ENCODE assay signal across 24 cellular contexts in the genomic region with DNA sequence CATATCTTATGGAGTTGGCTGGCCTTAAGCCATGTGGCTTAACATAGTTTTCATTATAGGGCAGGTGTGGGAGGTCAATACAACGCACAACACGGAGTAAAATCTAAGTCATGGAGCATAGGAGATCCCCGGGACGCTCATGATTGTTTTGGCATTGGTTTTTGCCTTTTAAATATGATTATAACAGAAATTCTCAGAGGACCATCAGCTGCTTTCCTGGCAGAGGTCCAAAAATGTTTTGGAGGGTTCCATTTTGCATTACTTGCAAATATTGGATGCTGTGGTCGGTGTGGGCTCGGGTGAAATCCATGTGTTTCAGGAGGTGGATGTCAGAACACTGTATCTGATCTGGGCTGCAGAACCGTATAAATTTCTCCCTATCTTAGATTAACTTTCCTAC. TPM values are rescaled to one million over a fixed set of nuclear protein-coding genes. Genes with fewer than 3 reads are reported as not detected.
DNase-seq lines count a peak whose midpoint lies in the region; ATAC-seq and TF ChIP-seq lines count a peak whose summit lies in the region.
"Had no signal": no experiment of that assay in that cellular context is flagged by ENCODE, and none has a peak within 500 bp of the region (broad histone marks: within the 10 kb centered on the region; RNA-seq: fewer than 3 reads in every experiment).

No MANE protein-coding gene starts in this region.

- BruUV-seq in A673 (replicated peaks; lab: Mats Ljungman, UMichigan) = no TSS peak

- H3K27ac Mint-ChIP-seq in dendritic cell treated with granulocyte-macrophage colony-stimulating factor and Interleukin-4, amounts not matched to agents 40 ng/mL and 50 ng/mL, for 4 days = peak overlapping the region; percentile 99
- H3K27ac Mint-ChIP-seq in natural killer cell treated with Interleukin-12 subunit alpha and Interleukin-12 subunit beta and Interleukin-15 and Interleukin-18, amount 100 ng/mL, for 72 hours = peak overlapping the region; percentile 83 to 89
- H3K27ac Mint-ChIP-seq in activated CD4-positive, alpha-beta memory T cell treated with anti-CD3 and anti-CD28 coated beads for 36 hours = no peak overlapping the region
- H3K27ac Mint-ChIP-seq: activated CD8-positive, alpha-beta T cell treated with anti-CD3 and anti-CD28 coated beads for 36 hours; activated naive CD4-positive, alpha-beta T cell treated with anti-CD3 and anti-CD28 coated beads, Interleukin-2, amount 10 ng/mL, durations not matched to agents 7 days and 5 days; T-helper 2 cell treated with Interferon-gamma antibody and Interleukin-4, amounts not matched to agents 5 μg/mL and 100 μg/mL, for 36 hours had no signal

- CTCF ChIA-PET in A673 (lab: Charles Lee) = no interaction called here
- CTCF ChIA-PET in activated CD4-positive, alpha-beta memory T cell treated with anti-CD3 and anti-CD28 coated beads for 36 hours (lab: Charles Lee) = interaction anchor here (0.6 kb wide), 1 partner anchor 27 kb away, joined by 4 read pairs; no protein-coding TSS in a partner anchor

- H3K9me3 ChIP-seq in A673 (ENCODE audit: low read depth, low read length, poor library complexity, severe bottlenecking) = no peaks in the 10 kb centered on the region
- H3K9me3 ChIP-seq in DND-41 (ENCODE audit: insufficient read depth, low read length, severe bottlenecking) = no peaks in the 10 kb centered on the region
- H3K9me3 ChIP-seq in vagina = no peaks in the 10 kb centered on the region
- H3K9me3 ChIP-seq: spleen, stomach had no signal

- DNase-seq in A673 (ENCODE audit: low spot score) (peak; percentile 14), DND-41 (no peak), vagina (ENCODE audit: extremely low spot score in 2 of 2) (no peak)
- DNase-seq in natural killer cell treated with Interleukin-12 subunit alpha and Interleukin-12 subunit beta and Interleukin-15 and Interleukin-18, amount 100 ng/mL, for 72 hours (ENCODE audit: low spot score) = no peak
- DNase-seq in activated CD4-positive, alpha-beta memory T cell treated with anti-CD3 and anti-CD28 coated beads for 36 hours = no peak
- DNase-seq: activated CD4-positive, alpha-beta T cell treated with anti-CD3 and anti-CD28 coated beads for 1 hour; activated CD8-positive, alpha-beta T cell treated with anti-CD3 and anti-CD28 coated beads for 36 hours; activated naive CD4-positive, alpha-beta T cell treated with anti-CD3 and anti-CD28 coated beads, Interleukin-2, amount 10 ng/mL, durations not matched to agents 7 days and 5 days; amniotic stem cell; COR-L47; IMR-90; mammary epithelial cell; NCI-H1048; NCI-H2171 treated with DMSO at 0.1 percent for 48 hours; NCI-H69; Right ventricle myocardium superior; spleen; stimulated activated CD4-positive, alpha-beta T cell treated with anti-CD3 and anti-CD28 coated beads, Interleukin-2, amount 100 ng/mL, for 24 hours; stomach had no signal

- peak overlapping the region; percentile 84 for H3K4me3 ChIP-seq in A673 (ENCODE audit: low read depth, low read length, poor library complexity, severe bottlenecking)
- no peak overlapping the region for H3K4me3 ChIP-seq in DND-41 (ENCODE audit: low read depth in 1 of 2, low read length in 2 of 2)
- no peak overlapping the region for H3K4me3 ChIP-seq in vagina

- H3K36me3 Mint-ChIP-seq in dendritic cell treated with granulocyte-macrophage colony-stimulating factor and Interleukin-4, amounts not matched to agents 40 ng/mL and 50 ng/mL, for 4 days (ENCODE audit: low read depth) = peaks cover 7% of the 10 kb centered on the region
- peaks cover 6% of the 10 kb centered on the region for H3K36me3 Mint-ChIP-seq in natural killer cell treated with Interleukin-12 subunit alpha and Interleukin-12 subunit beta and Interleukin-15 and Interleukin-18, amount 100 ng/mL, for 72 hours
- no peaks in the 10 kb centered on the region for H3K36me3 Mint-ChIP-seq in activated CD4-positive, alpha-beta memory T cell treated with anti-CD3 and anti-CD28 coated beads for 36 hours

- no peak for TF ChIP-seq POLR2A in vagina (IDR thresholded peaks at IDR 0.05)

- intact Hi-C loops in A673 (cut with micrococcal nuclease; ENCODE audit: unreplicated experiment) (loop anchor here (5.0 to 10.0 kb wide), 3 partner anchors 57 to 330 kb away; no protein-coding TSS in a partner anchor), vagina (cut with DNase I) (loop anchor here (10.0 kb wide), 1 partner anchor 60 kb away; no protein-coding TSS in a partner anchor)
- intact Hi-C loops in dendritic cell treated with granulocyte-macrophage colony-stimulating factor and Interleukin-4, amounts not matched to agents 40 ng/mL and 50 ng/mL, for 4 days (cut with micrococcal nuclease) = loop anchor here (5.0 kb wide), 1 partner anchor 42 kb away; no protein-coding TSS in a partner anchor
- intact Hi-C loops in activated CD4-positive, alpha-beta memory T cell treated with anti-CD3 and anti-CD28 coated beads for 36 hours (cut with micrococcal nuclease) = loop anchor here (5.0 kb wide), 2 partner anchors 298 to 478 kb away; a partner anchor contains a TSS

- TF ChIP-seq CTCF in A673 (conservative IDR thresholded peaks at IDR 0.05; ENCODE audit: low read depth, low read length) = no peak
- no peak for TF ChIP-seq CTCF in DND-41 (IDR thresholded peaks at IDR 0.05; ENCODE audit: borderline replicate concordance, extremely low read depth, low read length, poor library complexity, severe bottlenecking)
- no peak for TF ChIP-seq CTCF in vagina (IDR thresholded peaks at IDR 0.05)

- H3K27ac ChIP-seq in A673 (ENCODE audit: low read depth, low read length, poor library complexity, severe bottlenecking) (peak overlapping the region; percentile 77), DND-41 (ENCODE audit: low read length) (no peak overlapping the region), vagina (no peak overlapping the region)
- H3K27ac ChIP-seq: stomach had no signal

- H3K4me1 Mint-ChIP-seq in dendritic cell treated with granulocyte-macrophage colony-stimulating factor and Interleukin-4, amounts not matched to agents 40 ng/mL and 50 ng/mL, for 4 days (ENCODE audit: low read depth) = peaks cover 52% of the 10 kb centered on the region
- peaks cover 48 to 67% of the 10 kb centered on the region in 2 donors for H3K4me1 Mint-ChIP-seq in natural killer cell treated with Interleukin-12 subunit alpha and Interleukin-12 subunit beta and Interleukin-15 and Interleukin-18, amount 100 ng/mL, for 72 hours (ENCODE audit: low read depth in 2 of 2)
- H3K4me1 Mint-ChIP-seq in activated CD4-positive, alpha-beta memory T cell treated with anti-CD3 and anti-CD28 coated beads for 36 hours (ENCODE audit: low read depth) = peaks cover 55% of the 10 kb centered on the region

- H3K79me2 ChIP-seq in DND-41 (ENCODE audit: insufficient read depth, low read length) = peaks cover 73% of the 10 kb centered on the region

- no peak overlapping the region for H3K9ac ChIP-seq in DND-41 (ENCODE audit: low read depth, low read length)

- H3K27me3 Mint-ChIP-seq in dendritic cell treated with granulocyte-macrophage colony-stimulating factor and Interleukin-4, amounts not matched to agents 40 ng/mL and 50 ng/mL, for 4 days = no peaks in the 10 kb centered on the region
- no peaks in the 10 kb centered on the region for H3K27me3 Mint-ChIP-seq in natural killer cell treated with Interleukin-12 subunit alpha and Interleukin-12 subunit beta and Interleukin-15 and Interleukin-18, amount 100 ng/mL, for 72 hours
- H3K27me3 Mint-ChIP-seq in activated CD4-positive, alpha-beta memory T cell treated with anti-CD3 and anti-CD28 coated beads for 36 hours = no peaks in the 10 kb centered on the region
- H3K27me3 Mint-ChIP-seq: activated CD8-positive, alpha-beta T cell treated with anti-CD3 and anti-CD28 coated beads for 36 hours had no signal

- no peak overlapping the region for H2AFZ ChIP-seq in DND-41 (ENCODE audit: low read depth, low read length)

- peaks cover 30% of the 10 kb centered on the region; the same call in 1 of the 2 replicates for H4K20me1 ChIP-seq in DND-41 (ENCODE audit: insufficient read depth, low read length)

- H3K4me3 Mint-ChIP-seq in dendritic cell treated with granulocyte-macrophage colony-stimulating factor and Interleukin-4, amounts not matched to agents 40 ng/mL and 50 ng/mL, for 4 days = no peak overlapping the region
- peak overlapping the region; percentile 97 for H3K4me3 Mint-ChIP-seq in natural killer cell treated with Interleukin-12 subunit alpha and Interleukin-12 subunit beta and Interleukin-15 and Interleukin-18, amount 100 ng/mL, for 72 hours
- H3K4me3 Mint-ChIP-seq in activated CD4-positive, alpha-beta memory T cell treated with anti-CD3 and anti-CD28 coated beads for 36 hours = no peak overlapping the region
- H3K4me3 Mint-ChIP-seq: activated naive CD4-positive, alpha-beta T cell treated with anti-CD3 and anti-CD28 coated beads, Interleukin-2, amount 10 ng/mL, durations not matched to agents 7 days and 5 days; T-helper 2 cell treated with Interferon-gamma antibody and Interleukin-4, amounts not matched to agents 5 μg/mL and 100 μg/mL, for 36 hours had no signal

- H3K4me1 ChIP-seq in A673 (ENCODE audit: insufficient read depth, low read length, poor library complexity, severe bottlenecking) = peaks cover 49% of the 10 kb centered on the region
- peaks cover 42% of the 10 kb centered on the region for H3K4me1 ChIP-seq in DND-41 (ENCODE audit: insufficient read depth, low read length)
- H3K4me1 ChIP-seq in vagina = peaks cover 80% of the 10 kb centered on the region

- no peaks in the 10 kb centered on the region for H3K36me3 ChIP-seq in A673 (ENCODE audit: insufficient read depth, low read length, poor library complexity, severe bottlenecking)
- H3K36me3 ChIP-seq in DND-41 (ENCODE audit: insufficient read depth, low read length) = no peaks in the 10 kb centered on the region
- no peaks in the 10 kb centered on the region for H3K36me3 ChIP-seq in vagina
- H3K36me3 ChIP-seq: spleen, stomach had no signal

- no peaks in the 10 kb centered on the region for H3K27me3 ChIP-seq in A673 (replicated peaks; ENCODE audit: insufficient read depth, low read depth, low read length, poor library complexity)
- no peaks in the 10 kb centered on the region for H3K27me3 ChIP-seq in DND-41 (ENCODE audit: insufficient read depth, low read length, poor library complexity)
- no peaks in the 10 kb centered on the region for H3K27me3 ChIP-seq in vagina
- H3K27me3 ChIP-seq: spleen, stomach had no signal

- POLR2A ChIA-PET in A673 (lab: Charles Lee; ENCODE audit: low non-redundant PET) = no interaction called here
- POLR2A ChIA-PET in activated CD4-positive, alpha-beta memory T cell treated with anti-CD3 and anti-CD28 coated beads for 36 hours (lab: Charles Lee) = no interaction called here

- ATAC-seq in DND-41 (ENCODE audit: insufficient read depth, low read depth) = no peak
- ATAC-seq in natural killer cell treated with Interleukin-12 subunit alpha and Interleukin-12 subunit beta and Interleukin-15 and Interleukin-18, amount 100 ng/mL, for 72 hours = no peak
- no peak for ATAC-seq in GM21390 (IDR thresholded peaks at IDR 0.05; ENCODE audit: unreplicated experiment)
- no peak for ATAC-seq in HG02571 (IDR thresholded peaks at IDR 0.05; ENCODE audit: unreplicated experiment)
- ATAC-seq: activated CD8-positive, alpha-beta T cell treated with anti-CD3 and anti-CD28 coated beads for 36 hours; Panc1 had no signal

- H3K4me2 ChIP-seq in DND-41 (ENCODE audit: insufficient read depth, low read length) = peak overlapping the region; percentile 75; the same call in 1 of the 2 replicates

- no peaks in the 10 kb centered on the region for H3K9me3 Mint-ChIP-seq in dendritic cell treated with granulocyte-macrophage colony-stimulating factor and Interleukin-4, amounts not matched to agents 40 ng/mL and 50 ng/mL, for 4 days
- no peaks in the 10 kb centered on the region for H3K9me3 Mint-ChIP-seq in natural killer cell treated with Interleukin-12 subunit alpha and Interleukin-12 subunit beta and Interleukin-15 and Interleukin-18, amount 100 ng/mL, for 72 hours
- H3K9me3 Mint-ChIP-seq in activated CD4-positive, alpha-beta memory T cell treated with anti-CD3 and anti-CD28 coated beads for 36 hours = no peaks in the 10 kb centered on the region
- H3K9me3 Mint-ChIP-seq: activated CD8-positive, alpha-beta T cell treated with anti-CD3 and anti-CD28 coated beads for 36 hours; activated naive CD4-positive, alpha-beta T cell treated with anti-CD3 and anti-CD28 coated beads, Interleukin-2, amount 10 ng/mL, durations not matched to agents 7 days and 5 days; T-helper 2 cell treated with Interferon-gamma antibody and Interleukin-4, amounts not matched to agents 5 μg/mL and 100 μg/mL, for 36 hours had no signal

RNA-seq across cellular contexts. Expression of a gene that starts 3.4 kb away (rescaled TPM):
- total RNA-seq in A673 (2021) = 27.5 TPM in 2 replicates
- total RNA-seq in natural killer cell treated with Interleukin-12 subunit alpha and Interleukin-12 subunit beta and Interleukin-15 and Interleukin-18, amount 100 ng/mL, for 72 hours = 100 to 1,000 TPM in 1 of 2 donors, 10 to 100 TPM in 1; 84.1 to 139 TPM
- total RNA-seq in vagina = 48.4 TPM
- 10 to 100 TPM; 21.3 to 24.0 TPM for total RNA-seq in activated CD4-positive, alpha-beta memory T cell treated with anti-CD3 and anti-CD28 coated beads for 36 hours
